In the genomic region with DNA sequence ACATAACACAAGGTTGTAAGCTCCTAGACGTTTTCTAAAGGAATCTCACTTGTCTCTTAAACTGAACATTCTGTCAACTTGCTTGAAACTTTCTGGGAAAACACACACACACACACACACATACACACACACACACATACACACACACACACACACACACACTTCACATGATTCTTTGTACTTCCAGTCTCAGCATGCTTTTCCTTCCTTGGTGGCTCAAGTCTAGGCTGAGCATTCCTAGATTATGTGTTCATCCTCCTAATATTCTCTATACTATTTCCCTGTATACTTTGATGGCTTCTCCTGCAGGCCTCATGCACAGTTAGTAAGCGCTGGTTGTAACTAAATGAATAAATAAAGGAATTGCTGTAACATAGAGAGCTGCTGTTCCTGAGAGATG, we compare ENCODE assay signal across 19 cellular contexts.
DNase-seq lines count a peak whose midpoint lies in the region; ATAC-seq and TF ChIP-seq lines count a peak whose summit lies in the region.
"Had no signal": no experiment of that assay in that cellular context is flagged by ENCODE, and none has a peak within 500 bp of the region (broad histone marks: within the 10 kb centered on the region; RNA-seq: fewer than 3 reads in every experiment).

No MANE protein-coding gene starts in this region.

- peak overlapping the region; percentile 38 for H3K4me3 Mint-ChIP-seq in central memory CD8-positive, alpha-beta T cell
- peak overlapping the region; percentile 75 for H3K4me3 Mint-ChIP-seq in natural killer cell treated with Interleukin-12 subunit alpha and Interleukin-12 subunit beta and Interleukin-15 and Interleukin-18, amount 100 ng/mL, for 72 hours
- H3K4me3 Mint-ChIP-seq: H9 had no signal

- H3K27me3 ChIP-seq in DOHH2 (ENCODE audit: control insufficient read depth, low read length), result no peaks in the 10 kb centered on the region
- no peaks in the 10 kb centered on the region for H3K27me3 ChIP-seq in vagina
- H3K27me3 ChIP-seq: neutrophil, right lobe of liver, suprapubic skin had no signal

- peaks cover 45% of the 10 kb centered on the region for H3K79me2 ChIP-seq in DOHH2 (ENCODE audit: control insufficient read depth, low read length)

- no peaks in the 10 kb centered on the region for H3K9me3 ChIP-seq in DOHH2 (ENCODE audit: control insufficient read depth, insufficient read depth, low read length)
- no peaks in the 10 kb centered on the region for H3K9me3 ChIP-seq in vagina
- H3K9me3 ChIP-seq: neutrophil, right lobe of liver, suprapubic skin had no signal

- no peaks in the 10 kb centered on the region for H3K27me3 Mint-ChIP-seq in central memory CD8-positive, alpha-beta T cell
- no peaks in the 10 kb centered on the region for H3K27me3 Mint-ChIP-seq in natural killer cell treated with Interleukin-12 subunit alpha and Interleukin-12 subunit beta and Interleukin-15 and Interleukin-18, amount 100 ng/mL, for 72 hours

- no peak for TF ChIP-seq POLR2A in vagina (IDR thresholded peaks at IDR 0.05)

- no peak overlapping the region for H3K27ac Mint-ChIP-seq in central memory CD8-positive, alpha-beta T cell (ENCODE audit: low read depth)
- peak overlapping the region; percentile 57 to 88 for H3K27ac Mint-ChIP-seq in natural killer cell treated with Interleukin-12 subunit alpha and Interleukin-12 subunit beta and Interleukin-15 and Interleukin-18, amount 100 ng/mL, for 72 hours
- H3K27ac Mint-ChIP-seq: H9 had no signal

- H3K36me3 ChIP-seq in DOHH2 (ENCODE audit: control insufficient read depth, low read length), result peaks cover 9% of the 10 kb centered on the region
- H3K36me3 ChIP-seq in vagina, result no peaks in the 10 kb centered on the region
- H3K36me3 ChIP-seq: neutrophil, right lobe of liver, suprapubic skin had no signal

- H3K27ac ChIP-seq in DOHH2 (ENCODE audit: low read depth, low read length), result peak overlapping the region; percentile 54
- H3K27ac ChIP-seq in vagina, result no peak overlapping the region
- H3K27ac ChIP-seq: neutrophil, right lobe of liver, suprapubic skin had no signal

- no peak for TF ChIP-seq CTCF in DOHH2 (IDR thresholded peaks at IDR 0.05; ENCODE audit: low read depth, low read length, poor library complexity, severe bottlenecking)
- no peak for TF ChIP-seq CTCF in vagina (IDR thresholded peaks at IDR 0.05)

- peaks cover 13% of the 10 kb centered on the region for H3K4me1 Mint-ChIP-seq in central memory CD8-positive, alpha-beta T cell
- H3K4me1 Mint-ChIP-seq in natural killer cell treated with Interleukin-12 subunit alpha and Interleukin-12 subunit beta and Interleukin-15 and Interleukin-18, amount 100 ng/mL, for 72 hours (ENCODE audit: low read depth in 2 of 2), result peaks cover 27 to 60% of the 10 kb centered on the region in 2 donors
- H3K4me1 Mint-ChIP-seq: H9 had no signal

- no peaks in the 10 kb centered on the region for H3K9me3 Mint-ChIP-seq in central memory CD8-positive, alpha-beta T cell
- peaks cover 3% of the 10 kb centered on the region for H3K9me3 Mint-ChIP-seq in natural killer cell treated with Interleukin-12 subunit alpha and Interleukin-12 subunit beta and Interleukin-15 and Interleukin-18, amount 100 ng/mL, for 72 hours
- H3K9me3 Mint-ChIP-seq: H9 had no signal

- H3K4me1 ChIP-seq in DOHH2 (ENCODE audit: control insufficient read depth, low read length), result peaks cover 86% of the 10 kb centered on the region
- no peaks in the 10 kb centered on the region for H3K4me1 ChIP-seq in vagina
- H3K4me1 ChIP-seq: right lobe of liver, suprapubic skin had no signal

- H3K4me3 ChIP-seq in DOHH2 (ENCODE audit: low read length) (peak overlapping the region; percentile 30), vagina (no peak overlapping the region)
- peak overlapping the region; percentile 49 for H3K4me3 ChIP-seq in Jurkat, Clone E6-1 (ENCODE audit: low read length)
- H3K4me3 ChIP-seq: right lobe of liver, suprapubic skin had no signal

- no peaks in the 10 kb centered on the region for H3K9me2 ChIP-seq in DOHH2 (replicated peaks; ENCODE audit: control insufficient read depth, low read length)

- no peaks in the 10 kb centered on the region for H4K20me1 ChIP-seq in DOHH2 (ENCODE audit: control insufficient read depth, insufficient read depth, low read depth, low read length)

- no peak for DNase-seq in Jurkat, Clone E6-1 (ENCODE audit: low read depth, low spot score)
- no peak for DNase-seq in central memory CD8-positive, alpha-beta T cell (ENCODE audit: low spot score in 2 of 2)
- DNase-seq in natural killer cell treated with Interleukin-12 subunit alpha and Interleukin-12 subunit beta and Interleukin-15 and Interleukin-18, amount 100 ng/mL, for 72 hours (ENCODE audit: low spot score), result no peak
- no peak for DNase-seq in cortex of kidney (lab: John Stamatoyannopoulos, UW)
- DNase-seq in vagina (ENCODE audit: extremely low spot score in 2 of 2), result no peak
- DNase-seq: activated CD8-positive, alpha-beta memory T cell treated with anti-CD3 and anti-CD28 coated beads, Interleukin-2, amount 50 U/mL, for 48 hours; activated naive CD4-positive, alpha-beta T cell treated with anti-CD3 and anti-CD28 coated beads, Interleukin-2, amount 50 U/mL, for 16 hours; C1 segment of cervical spinal cord; central memory CD4-positive, alpha-beta T cell; H9; mesendoderm; MM.1S; NCI-H187 treated with DMSO at 0.1 percent for 48 hours; NCI-H748 treated with DMSO at 0.1 percent for 48 hours; right lobe of liver had no signal

- H3F3A ChIP-seq in DOHH2 (ENCODE audit: control insufficient read depth, insufficient read depth), result peaks cover 9% of the 10 kb centered on the region

- H3K4me2 ChIP-seq in DOHH2 (ENCODE audit: low read length), result peak overlapping the region; percentile 53

- intact Hi-C loops in vagina (cut with DNase I), result no loop called here

- H3K36me3 Mint-ChIP-seq in central memory CD8-positive, alpha-beta T cell (ENCODE audit: insufficient read depth), result no peaks in the 10 kb centered on the region
- peaks cover 6% of the 10 kb centered on the region for H3K36me3 Mint-ChIP-seq in natural killer cell treated with Interleukin-12 subunit alpha and Interleukin-12 subunit beta and Interleukin-15 and Interleukin-18, amount 100 ng/mL, for 72 hours

- ATAC-seq in central memory CD8-positive, alpha-beta T cell (replicated peaks; ENCODE audit: extremely low read depth, poor library complexity, severe bottlenecking), result no peak
- no peak for ATAC-seq in natural killer cell treated with Interleukin-12 subunit alpha and Interleukin-12 subunit beta and Interleukin-15 and Interleukin-18, amount 100 ng/mL, for 72 hours
- ATAC-seq in HG03442 (IDR thresholded peaks at IDR 0.05; ENCODE audit: unreplicated experiment), result no peak
- ATAC-seq: right lobe of liver had no signal

Comparison
In these comparisons a context has a peak if more than half of its experiments do, and no peak if none do; other contexts are left out.
1. H3K4me3 ChIP-seq: peak in DOHH2 (single experiment) and Jurkat, Clone E6-1 (single experiment); none in vagina (0 of 2).